ENCODE assay signal across 9 cellular contexts in the genomic region with DNA sequence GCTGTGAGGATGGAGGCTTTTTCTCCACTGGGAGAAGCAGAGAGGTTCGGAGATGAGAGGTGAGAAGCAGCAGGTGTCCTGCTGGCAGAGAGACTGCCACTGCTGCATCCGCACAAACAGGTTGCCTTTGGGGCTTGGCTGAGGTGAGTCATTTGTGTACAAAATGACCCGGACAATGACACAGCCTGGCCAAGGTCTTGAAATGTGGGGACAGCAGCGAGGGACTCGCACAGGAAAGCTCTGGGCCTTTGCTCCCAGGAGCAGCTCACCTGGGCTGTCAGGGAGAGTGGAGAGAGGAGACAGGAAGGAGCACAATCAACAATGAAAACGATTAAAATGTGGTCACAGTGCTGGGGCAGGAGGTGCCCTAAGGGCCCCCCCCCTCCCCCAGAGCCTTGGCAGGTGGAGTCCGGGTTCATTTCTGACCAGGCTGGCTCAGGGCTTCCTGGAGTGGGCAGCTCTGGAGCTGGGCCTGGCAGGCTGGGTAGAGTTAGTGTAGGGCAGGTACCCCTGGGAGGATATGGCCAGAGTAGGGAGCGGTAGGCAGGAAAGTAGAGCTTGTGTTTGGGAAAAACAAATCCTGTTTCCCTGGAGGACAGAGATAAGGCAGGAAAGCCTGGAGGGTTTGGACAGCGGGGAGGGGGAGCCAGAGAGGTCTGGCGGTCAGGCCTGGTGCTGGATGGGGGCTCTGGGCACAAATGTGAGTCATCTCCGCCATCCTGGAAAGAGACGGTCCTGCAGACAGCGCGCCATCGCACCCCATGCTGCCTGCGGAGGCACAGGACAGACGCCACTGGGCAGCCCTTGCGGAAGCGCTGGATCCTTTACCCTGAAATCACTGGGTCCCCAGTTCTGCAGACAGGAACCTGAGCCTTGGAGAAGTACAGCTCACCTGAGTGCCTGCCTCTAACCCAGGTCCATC. TPM values are rescaled to one million over a fixed set of nuclear protein-coding genes. Genes with fewer than 3 reads are reported as not detected.
DNase-seq lines count a peak whose midpoint lies in the region; ATAC-seq and TF ChIP-seq lines count a peak whose summit lies in the region.
"Had no signal": no experiment of that assay in that cellular context is flagged by ENCODE, and none has a peak within 500 bp of the region (broad histone marks: within the 10 kb centered on the region; RNA-seq: fewer than 3 reads in every experiment).

No MANE protein-coding gene starts in this region.

- H3K27me3 ChIP-seq in cardiac muscle cell = no peaks in the 10 kb centered on the region

- no peak for ATAC-seq in sciatic nerve

- H3K36me3 ChIP-seq in cardiac muscle cell = no peaks in the 10 kb centered on the region
- H3K36me3 ChIP-seq: thoracic aorta had no signal

- DNase-seq in NCI-H2029 (lab: John Stamatoyannopoulos, UW) (peak; percentile 48), NCI-H2029 treated with DMSO at 0.1 percent for 48 hours (lab: John Stamatoyannopoulos, UW) (no peak), SW480 (ENCODE audit: low spot score) (peak; percentile 81), cardiac muscle cell (ENCODE audit: low read depth in 1 of 2, low spot score in 1 of 2) (peak; percentile 36 to 43), sciatic nerve (ENCODE audit: low spot score) (peak; percentile 57), SKM-1 (lab: John Stamatoyannopoulos, UW; ENCODE audit: unreplicated experiment) (no peak), AG20443 (ENCODE audit: low spot score) (no peak), KG1 (lab: John Stamatoyannopoulos, UW) (no peak)

- no peak overlapping the region for H3K4me3 ChIP-seq in cardiac muscle cell

- intact Hi-C loops in sciatic nerve (cut with DNase I) = no loop called here

- peaks cover 37% of the 10 kb centered on the region for H3K4me1 ChIP-seq in cardiac muscle cell (ENCODE audit: low read depth)

- H3K9me3 ChIP-seq in cardiac muscle cell (ENCODE audit: low read depth) = no peaks in the 10 kb centered on the region

- no peak for TF ChIP-seq CTCF in cardiac muscle cell (IDR thresholded peaks at IDR 0.05; ENCODE audit: low read depth, low read length)

- H3K27ac ChIP-seq in cardiac muscle cell = peak overlapping the region; percentile 37
- H3K27ac ChIP-seq: thoracic aorta had no signal

RNA-seq across cellular contexts. Expression of a gene that starts 37.8 kb away (rescaled TPM):
- total RNA-seq in cardiac muscle cell (26.0 and 37.4 TPM in 2 replicates), sciatic nerve (1.9 TPM)
- polyA plus RNA-seq in cardiac muscle cell = 9.0 and 9.2 TPM in 2 replicates

RNA-seq across cellular contexts. Expression of a gene that starts 44.9 kb away (rescaled TPM):
- total RNA-seq in cardiac muscle cell (49.3 and 79.3 TPM in 2 replicates), sciatic nerve (51.5 TPM)
- polyA plus RNA-seq in cardiac muscle cell = 51.8 and 57.5 TPM in 2 replicates

Comparison
In these comparisons a context has a peak if more than half of its experiments do, and no peak if none do; other contexts are left out.
1. DNase-seq: peak in NCI-H2029 (single experiment), SW480 (single experiment), cardiac muscle cell (2 of 2) and sciatic nerve (single experiment); none in NCI-H2029 treated with DMSO at 0.1 percent for 48 hours (single experiment), SKM-1 (single experiment), AG20443 (single experiment) and KG1 (single experiment).